ENCODE assay signal across 10 cellular contexts in the genomic region with DNA sequence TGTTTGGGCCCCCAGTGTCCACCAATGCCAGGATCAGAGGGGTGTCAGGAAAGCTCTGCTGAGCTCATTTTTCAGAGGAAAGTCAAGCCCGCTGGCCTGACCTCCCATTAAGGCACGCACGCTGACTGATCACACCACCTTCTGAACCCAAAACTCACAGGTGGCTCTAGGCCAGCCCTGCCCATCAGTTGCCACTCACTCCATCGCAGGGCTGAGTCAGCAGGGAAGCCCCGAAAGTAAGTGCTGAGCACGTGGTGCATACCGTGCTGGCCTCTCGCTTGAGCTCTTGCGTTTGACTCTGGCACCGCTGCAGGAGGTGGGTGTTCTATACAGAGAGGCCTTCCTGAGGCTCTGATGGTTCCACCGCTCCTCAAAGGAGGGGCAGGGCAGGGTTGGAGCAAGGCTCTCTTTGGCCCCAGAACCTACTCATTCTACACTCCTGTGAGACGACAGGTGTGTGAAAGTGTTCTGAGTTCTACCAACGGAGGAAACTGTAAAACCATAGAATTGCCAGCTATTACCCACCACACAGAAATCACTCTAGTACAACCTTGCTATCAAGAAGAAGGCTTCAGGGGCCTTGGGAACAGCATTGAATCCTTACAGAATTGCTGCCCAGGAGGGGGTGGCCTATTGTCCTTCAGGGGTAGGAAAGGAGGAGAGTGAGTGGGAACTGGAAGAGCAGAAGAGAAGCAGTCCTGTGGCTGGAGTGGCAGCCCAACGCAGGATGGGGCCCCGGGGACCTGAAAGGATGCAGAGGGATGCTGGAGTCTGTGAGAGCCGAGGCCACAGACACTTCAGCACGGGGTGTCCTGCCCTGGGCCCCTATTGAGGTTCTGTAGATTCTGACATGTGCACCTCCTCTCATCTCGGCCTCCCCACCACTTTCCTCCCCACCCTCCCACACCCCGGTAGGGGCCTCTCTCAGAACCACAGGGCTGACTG.
DNase-seq lines count a peak whose midpoint lies in the region; ATAC-seq, FAIRE-seq and TF ChIP-seq lines count a peak whose summit lies in the region.
"Had no signal": no experiment of that assay in that cellular context is flagged by ENCODE, and none has a peak within 500 bp of the region (broad histone marks: within the 10 kb centered on the region; RNA-seq: fewer than 3 reads in every experiment).

No MANE protein-coding gene starts in this region.

- no peaks in the 10 kb centered on the region for H3K27me3 ChIP-seq in dorsolateral prefrontal cortex

- intact Hi-C loops in dorsolateral prefrontal cortex (cut with DNase I) = no loop called here

- H3K4me3 ChIP-seq in GM12865 (ENCODE audit: low read depth, low read length) = no peak overlapping the region
- H3K4me3 ChIP-seq in dorsolateral prefrontal cortex = no peak overlapping the region
- H3K4me3 ChIP-seq: PC-9 had no signal

- H3K9me3 Mint-ChIP-seq in central memory CD8-positive, alpha-beta T cell = no peaks in the 10 kb centered on the region

- peak overlapping the region; percentile 37 for H3K4me3 Mint-ChIP-seq in central memory CD8-positive, alpha-beta T cell

- peak overlapping the region; percentile 77 for H3K27ac Mint-ChIP-seq in central memory CD8-positive, alpha-beta T cell (ENCODE audit: low read depth)

- H3K27ac ChIP-seq in dorsolateral prefrontal cortex = no peak overlapping the region
- H3K27ac ChIP-seq: PC-9 had no signal

- H3K36me3 Mint-ChIP-seq in central memory CD8-positive, alpha-beta T cell (ENCODE audit: insufficient read depth) = no peaks in the 10 kb centered on the region

- H3K27me3 Mint-ChIP-seq in central memory CD8-positive, alpha-beta T cell = no peaks in the 10 kb centered on the region

- TF ChIP-seq CTCF in GM12865 (IDR thresholded peaks at IDR 0.05; ENCODE audit: insufficient read depth, low read depth, low read length, missing control alignments) (no peak), dorsolateral prefrontal cortex (IDR thresholded peaks at IDR 0.05 in 54 of 56, conservative IDR thresholded peaks at IDR 0.05 in 2 of 56; ENCODE audit: low read depth in 1 of 56, partially characterized antibody in 56 of 56) (no peak)

- peaks cover 25% of the 10 kb centered on the region for H3K4me1 Mint-ChIP-seq in central memory CD8-positive, alpha-beta T cell

- DNase-seq in GM12865 (ENCODE audit: low read depth) (peak; percentile 93), T-helper 1 cell (no peak), NCI-H226 (no peak), frontal cortex (ENCODE audit: low spot score in 2 of 2) (no peak), dorsolateral prefrontal cortex (no peak)
- no peak for DNase-seq in central memory CD8-positive, alpha-beta T cell (ENCODE audit: low spot score in 2 of 2)
- DNase-seq: MV-4-11, PC-9 had no signal

- FAIRE-seq in frontal cortex (lab: Jason Lieb, UNC) = no peak

- ATAC-seq in GM18873 (IDR thresholded peaks at IDR 0.05; ENCODE audit: low FRiP score, unreplicated experiment) (peak; percentile 92), HG02763 (IDR thresholded peaks at IDR 0.05; ENCODE audit: unreplicated experiment) (peak; percentile 94)
- peak; percentile 92 for ATAC-seq in central memory CD8-positive, alpha-beta T cell (replicated peaks; ENCODE audit: extremely low read depth, poor library complexity, severe bottlenecking)
